Comparison of ENCODE assay signal across 8 cellular contexts in the genomic region with DNA sequence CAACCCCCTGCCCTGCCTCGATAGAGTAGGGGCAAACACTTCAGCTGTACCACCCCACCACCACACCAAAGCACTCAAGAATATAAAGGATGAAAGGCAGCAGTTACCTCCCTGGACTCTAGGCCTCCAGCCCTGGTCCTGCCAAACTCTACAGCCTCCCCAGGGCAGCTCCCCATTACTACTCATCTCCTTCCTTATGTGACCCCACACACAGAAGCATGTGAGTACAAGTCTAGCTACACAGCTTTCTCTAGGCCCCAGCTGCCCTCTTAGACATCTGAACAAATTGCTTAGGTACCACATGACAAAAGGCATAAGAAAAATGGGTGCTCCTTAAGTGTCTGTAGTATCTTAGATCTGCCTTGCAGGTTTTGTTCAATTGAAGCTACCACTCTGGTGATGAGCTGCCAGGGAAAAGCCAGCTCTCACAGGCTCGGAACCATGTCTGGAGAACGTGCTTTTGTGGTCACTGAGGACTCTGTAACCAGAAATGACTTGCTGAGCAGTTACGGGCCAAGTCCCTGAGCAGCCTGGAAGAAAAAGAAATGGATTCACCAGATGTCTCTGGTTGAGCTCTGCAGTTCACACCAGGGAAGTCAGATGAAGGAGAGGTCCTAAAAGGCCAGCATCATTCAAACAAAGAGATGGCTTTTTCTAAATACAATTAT. TPM values are rescaled to one million over a fixed set of nuclear protein-coding genes. Genes with fewer than 3 reads are reported as not detected.
DNase-seq lines count a peak whose midpoint lies in the region; ATAC-seq and TF ChIP-seq lines count a peak whose summit lies in the region.

No MANE protein-coding gene starts in this region.

- H3K9me3 Mint-ChIP-seq in GM23338: no peaks in the 10 kb centered on the region

- TF ChIP-seq CTCF in GM23338 (conservative IDR thresholded peaks at IDR 0.05; ENCODE audit: low read depth in 2 of 2): no peak
- TF ChIP-seq CTCF in adrenal gland (IDR thresholded peaks at IDR 0.05): no peak

- H2AFZ ChIP-seq in GM23338: no peak overlapping the region

- ATAC-seq in GM23338: no peak
- peak; percentile 45 for ATAC-seq in left ventricle myocardium superior
- no peak for ATAC-seq in GM18907 (IDR thresholded peaks at IDR 0.05; ENCODE audit: unreplicated experiment)
- no peak for ATAC-seq in GM21619 (IDR thresholded peaks at IDR 0.05; ENCODE audit: unreplicated experiment)
- ATAC-seq in esophagus mucosa: no peak

- peaks cover 21% of the 10 kb centered on the region for H3K4me1 ChIP-seq in GM23338 (ENCODE audit: insufficient read depth)
- H3K4me1 ChIP-seq in adrenal gland (replicated peaks in 1 of 2): peaks cover 24 to 54% of the 10 kb centered on the region in 2 donors

- H3K27me3 Mint-ChIP-seq in GM23338 (ENCODE audit: insufficient read depth, low read depth, poor library complexity): peaks cover 9% of the 10 kb centered on the region

- H4K20me1 ChIP-seq in GM23338 (replicated peaks; ENCODE audit: insufficient read depth): peaks cover 18% of the 10 kb centered on the region

- H3K27ac ChIP-seq in GM23338 (ENCODE audit: low read depth) (peak overlapping the region; percentile 75; the same call in 1 of the 2 replicates), adrenal gland (peak overlapping the region; percentile 61 to 96 (median 89)), skin epidermis (peak overlapping the region in 20 of 21 experiments; percentile 57 to 95 (median 83))

- H3K4me3 ChIP-seq in GM23338 (no peak overlapping the region), adrenal gland (no peak overlapping the region), skin epidermis (no peak overlapping the region)

- peak overlapping the region; percentile 60; the same call in 1 of the 2 replicates for H3K27ac Mint-ChIP-seq in GM23338

- H3K36me3 ChIP-seq in GM23338 (ENCODE audit: insufficient read depth) (no peaks in the 10 kb centered on the region), adrenal gland (replicated peaks in 1 of 2) (no peaks in the 10 kb centered on the region)

- intact Hi-C loops in adrenal gland (cut with DNase I) (no loop called here), left ventricle myocardium superior (cut with micrococcal nuclease) (no loop called here)

- H3K4me3 Mint-ChIP-seq in GM23338: no peak overlapping the region

- H3K9me2 ChIP-seq in GM23338 (ENCODE audit: insufficient read depth): no peaks in the 10 kb centered on the region

- peaks cover 42% of the 10 kb centered on the region for H3K4me1 Mint-ChIP-seq in GM23338

- H3K9me3 ChIP-seq in adrenal gland (replicated peaks in 1 of 3): no peaks in the 10 kb centered on the region

- DNase-seq in GM23338 (ENCODE audit: low spot score) (no peak), adrenal gland (no peak), left ventricle myocardium superior (no peak), UCSD-AML1 (lab: John Stamatoyannopoulos, UW; ENCODE audit: unreplicated experiment) (no peak)

- no peaks in the 10 kb centered on the region for H3F3A ChIP-seq in GM23338 (replicated peaks; ENCODE audit: low read depth)

- peaks cover 87% of the 10 kb centered on the region for H3K79me2 ChIP-seq in GM23338 (replicated peaks; ENCODE audit: insufficient read depth)

- peak overlapping the region; percentile 2; the same call in 1 of the 2 replicates for H3K4me2 ChIP-seq in GM23338

- no peak for TF ChIP-seq POLR2A in adrenal gland (IDR thresholded peaks at IDR 0.05)

- no peaks in the 10 kb centered on the region; the same call in 2 of the 3 replicates for H3K36me3 Mint-ChIP-seq in GM23338 (ENCODE audit: low read depth)

- H3K27me3 ChIP-seq in GM23338 (ENCODE audit: insufficient read depth) (no peaks in the 10 kb centered on the region), adrenal gland (no peaks in the 10 kb centered on the region)

- 45 to 65% (median 58%) methylated on average over 4 of the region's 4 CpGs for WGBS in adrenal gland, 4 donors

TF ChIP-seq in GM23338, 12 proteins besides CTCF, POLR2A, EP300 and RAD21 (continues in another document):
- no peak for TF ChIP-seq JUNB (IDR thresholded peaks at IDR 0.05; ENCODE audit: unreplicated experiment)
- TF ChIP-seq EZH2phosphoT487 (IDR thresholded peaks at IDR 0.05; ENCODE audit: unreplicated experiment): no peak
- TF ChIP-seq ZNF331 (CRISPR knock-in tag; IDR thresholded peaks at IDR 0.05; ENCODE audit: low read depth): no peak
- no peak for TF ChIP-seq EZH2 (IDR thresholded peaks at IDR 0.05; ENCODE audit: low read depth, unreplicated experiment)
- TF ChIP-seq, protein P1, sequence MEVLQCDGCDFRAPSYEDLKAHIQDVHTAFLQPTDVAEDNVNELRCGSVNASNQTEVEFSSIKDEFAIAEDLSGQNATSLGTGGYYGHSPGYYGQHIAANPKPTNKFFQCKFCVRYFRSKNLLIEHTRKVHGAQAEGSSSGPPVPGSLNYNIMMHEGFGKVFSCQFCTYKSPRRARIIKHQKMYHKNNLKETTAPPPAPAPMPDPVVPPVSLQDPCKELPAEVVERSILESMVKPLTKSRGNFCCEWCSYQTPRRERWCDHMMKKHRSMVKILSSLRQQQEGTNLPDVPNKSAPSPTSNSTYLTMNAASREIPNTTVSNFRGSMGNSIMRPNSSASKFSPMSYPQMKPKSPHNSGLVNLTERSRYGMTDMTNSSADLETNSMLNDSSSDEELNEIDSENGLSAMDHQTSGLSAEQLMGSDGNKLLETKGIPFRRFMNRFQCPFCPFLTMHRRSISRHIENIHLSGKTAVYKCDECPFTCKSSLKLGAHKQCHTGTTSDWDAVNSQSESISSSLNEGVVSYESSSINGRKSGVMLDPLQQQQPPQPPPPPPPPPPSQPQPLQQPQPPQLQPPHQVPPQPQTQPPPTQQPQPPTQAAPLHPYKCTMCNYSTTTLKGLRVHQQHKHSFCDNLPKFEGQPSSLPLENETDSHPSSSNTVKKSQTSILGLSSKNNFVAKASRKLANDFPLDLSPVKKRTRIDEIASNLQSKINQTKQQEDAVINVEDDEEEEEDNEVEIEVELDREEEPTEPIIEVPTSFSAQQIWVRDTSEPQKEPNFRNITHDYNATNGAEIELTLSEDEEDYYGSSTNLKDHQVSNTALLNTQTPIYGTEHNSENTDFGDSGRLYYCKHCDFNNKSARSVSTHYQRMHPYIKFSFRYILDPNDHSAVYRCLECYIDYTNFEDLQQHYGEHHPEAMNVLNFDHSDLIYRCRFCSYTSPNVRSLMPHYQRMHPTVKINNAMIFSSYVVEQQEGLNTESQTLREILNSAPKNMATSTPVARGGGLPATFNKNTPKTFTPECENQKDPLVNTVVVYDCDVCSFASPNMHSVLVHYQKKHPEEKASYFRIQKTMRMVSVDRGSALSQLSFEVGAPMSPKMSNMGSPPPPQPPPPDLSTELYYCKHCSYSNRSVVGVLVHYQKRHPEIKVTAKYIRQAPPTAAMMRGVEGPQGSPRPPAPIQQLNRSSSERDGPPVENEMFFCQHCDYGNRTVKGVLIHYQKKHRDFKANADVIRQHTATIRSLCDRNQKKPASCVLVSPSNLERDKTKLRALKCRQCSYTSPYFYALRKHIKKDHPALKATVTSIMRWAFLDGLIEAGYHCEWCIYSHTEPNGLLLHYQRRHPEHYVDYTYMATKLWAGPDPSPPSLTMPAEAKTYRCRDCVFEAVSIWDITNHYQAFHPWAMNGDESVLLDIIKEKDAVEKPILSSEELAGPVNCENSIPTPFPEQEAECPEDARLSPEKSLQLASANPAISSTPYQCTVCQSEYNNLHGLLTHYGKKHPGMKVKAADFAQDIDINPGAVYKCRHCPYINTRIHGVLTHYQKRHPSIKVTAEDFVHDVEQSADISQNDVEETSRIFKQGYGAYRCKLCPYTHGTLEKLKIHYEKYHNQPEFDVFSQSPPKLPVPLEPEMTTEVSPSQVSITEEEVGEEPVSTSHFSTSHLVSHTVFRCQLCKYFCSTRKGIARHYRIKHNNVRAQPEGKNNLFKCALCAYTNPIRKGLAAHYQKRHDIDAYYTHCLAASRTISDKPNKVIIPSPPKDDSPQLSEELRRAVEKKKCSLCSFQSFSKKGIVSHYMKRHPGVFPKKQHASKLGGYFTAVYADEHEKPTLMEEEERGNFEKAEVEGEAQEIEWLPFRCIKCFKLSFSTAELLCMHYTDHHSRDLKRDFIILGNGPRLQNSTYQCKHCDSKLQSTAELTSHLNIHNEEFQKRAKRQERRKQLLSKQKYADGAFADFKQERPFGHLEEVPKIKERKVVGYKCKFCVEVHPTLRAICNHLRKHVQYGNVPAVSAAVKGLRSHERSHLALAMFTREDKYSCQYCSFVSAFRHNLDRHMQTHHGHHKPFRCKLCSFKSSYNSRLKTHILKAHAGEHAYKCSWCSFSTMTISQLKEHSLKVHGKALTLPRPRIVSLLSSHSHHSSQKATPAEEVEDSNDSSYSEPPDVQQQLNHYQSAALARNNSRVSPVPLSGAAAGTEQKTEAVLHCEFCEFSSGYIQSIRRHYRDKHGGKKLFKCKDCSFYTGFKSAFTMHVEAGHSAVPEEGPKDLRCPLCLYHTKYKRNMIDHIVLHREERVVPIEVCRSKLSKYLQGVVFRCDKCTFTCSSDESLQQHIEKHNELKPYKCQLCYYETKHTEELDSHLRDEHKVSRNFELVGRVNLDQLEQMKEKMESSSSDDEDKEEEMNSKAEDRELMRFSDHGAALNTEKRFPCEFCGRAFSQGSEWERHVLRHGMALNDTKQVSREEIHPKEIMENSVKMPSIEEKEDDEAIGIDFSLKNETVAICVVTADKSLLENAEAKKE (CRISPR knock-in tag; IDR thresholded peaks at IDR 0.05): no peak
- no peak for TF ChIP-seq ZNF114 (CRISPR knock-in tag; IDR thresholded peaks at IDR 0.05)
- no peak for TF ChIP-seq STAT1 (IDR thresholded peaks at IDR 0.05; ENCODE audit: unreplicated experiment)
- TF ChIP-seq POLR2AphosphoS5 (IDR thresholded peaks at IDR 0.05; ENCODE audit: low read depth): no peak

RNA-seq across cellular contexts. Expression of a gene that starts 32.8 kb away (rescaled TPM):
- total RNA-seq in GM23338 (2014; rRNA removed; shearing (Covaris generic)): 17.8 and 32.6 TPM in 2 replicates
- polyA plus RNA-seq in GM23338 (2016; fragmentation: Nextera tagmentation; extraction: Ambion mirVana) (8.7 and 10.5 TPM in 2 replicates), adrenal gland (10 to 100 TPM in 1 of 3 donors, 1 to 10 TPM in 2; 4.7 to 11.5 (median 7.0) TPM)
- total RNA-seq in adrenal gland (10 to 100 TPM; 11.3 to 24.1 (median 19.2) TPM), left ventricle myocardium superior (11.3 TPM), esophagus mucosa (3.0 TPM)

RNA-seq across cellular contexts. Expression of a gene that starts 51.1 kb away (rescaled TPM):
- 14.7 and 17.9 TPM in 2 replicates for total RNA-seq in GM23338 (2014; rRNA removed; shearing (Covaris generic))
- polyA plus RNA-seq in GM23338 (2016; fragmentation: Nextera tagmentation; extraction: Ambion mirVana) (16.7 and 19.0 TPM in 2 replicates), adrenal gland (100 to 1,000 TPM in 1 of 3 donors, 10 to 100 TPM in 1, 1 to 10 TPM in 1; 9.1 to 125 (median 83.6) TPM)
- total RNA-seq in adrenal gland (10 to 100 TPM in 6 of 8 donors, 1 to 10 TPM in 2; 7.2 to 44.8 (median 24.4) TPM), left ventricle myocardium superior (21.1 TPM), esophagus mucosa (16.1 TPM)
